ENCODE assay signal across 1 cellular context in the genomic region with DNA sequence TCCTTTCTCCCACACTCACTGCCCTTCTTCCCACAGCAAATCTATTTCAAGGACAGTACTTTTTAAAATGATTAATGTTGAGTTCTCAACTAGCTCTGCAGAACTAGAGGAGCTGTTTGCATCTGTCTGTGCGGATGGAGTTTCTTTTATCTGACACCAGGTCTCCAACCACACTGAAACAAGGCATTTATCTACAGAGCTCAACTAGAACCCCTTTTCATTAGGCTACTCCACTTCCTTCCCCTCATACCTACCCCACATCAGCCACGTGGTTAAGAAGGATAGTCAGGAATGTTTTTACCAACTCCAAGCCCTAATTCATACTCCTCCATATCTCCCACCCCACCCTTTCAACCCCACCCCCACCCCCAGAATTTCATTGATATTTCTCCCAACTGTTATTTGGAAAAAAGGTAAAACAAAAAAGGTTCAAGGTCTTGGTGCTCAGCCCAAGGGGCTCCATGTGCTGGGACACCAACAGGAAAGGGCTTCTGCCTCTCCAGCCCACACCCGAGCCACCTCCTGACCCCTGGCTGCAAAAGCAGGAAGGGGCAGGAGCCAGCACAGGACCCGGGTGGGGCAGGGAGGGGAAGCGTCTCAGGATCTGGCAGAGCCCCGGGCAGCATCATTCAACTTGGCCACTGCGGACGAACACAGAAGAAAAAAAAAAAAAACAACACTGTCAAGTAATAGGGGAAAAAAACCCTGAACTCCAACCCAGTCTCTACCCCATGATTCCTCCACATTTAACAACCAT.
A peak's percentile ranks its signal among the peaks of the same experiment; 100 is the strongest.
TF ChIP-seq lines count a peak whose summit lies in the region.

No MANE protein-coding gene starts in this region.

TF ChIP-seq in K562, 482 proteins besides CTCF, POLR2A, EP300 and RAD21 (continued from another document):
- TF ChIP-seq, protein P1, sequence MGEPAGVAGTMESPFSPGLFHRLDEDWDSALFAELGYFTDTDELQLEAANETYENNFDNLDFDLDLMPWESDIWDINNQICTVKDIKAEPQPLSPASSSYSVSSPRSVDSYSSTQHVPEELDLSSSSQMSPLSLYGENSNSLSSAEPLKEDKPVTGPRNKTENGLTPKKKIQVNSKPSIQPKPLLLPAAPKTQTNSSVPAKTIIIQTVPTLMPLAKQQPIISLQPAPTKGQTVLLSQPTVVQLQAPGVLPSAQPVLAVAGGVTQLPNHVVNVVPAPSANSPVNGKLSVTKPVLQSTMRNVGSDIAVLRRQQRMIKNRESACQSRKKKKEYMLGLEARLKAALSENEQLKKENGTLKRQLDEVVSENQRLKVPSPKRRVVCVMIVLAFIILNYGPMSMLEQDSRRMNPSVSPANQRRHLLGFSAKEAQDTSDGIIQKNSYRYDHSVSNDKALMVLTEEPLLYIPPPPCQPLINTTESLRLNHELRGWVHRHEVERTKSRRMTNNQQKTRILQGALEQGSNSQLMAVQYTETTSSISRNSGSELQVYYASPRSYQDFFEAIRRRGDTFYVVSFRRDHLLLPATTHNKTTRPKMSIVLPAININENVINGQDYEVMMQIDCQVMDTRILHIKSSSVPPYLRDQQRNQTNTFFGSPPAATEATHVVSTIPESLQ (CRISPR knock-in tag; IDR thresholded peaks at IDR 0.05), result 0 out of 2 replicates have a peak, but pooled peaks have one; percentile 21
- no peak for TF ChIP-seq NUFIP1 (IDR thresholded peaks at IDR 0.05; ENCODE audit: partially characterized antibody)
- TF ChIP-seq POLR3A (IDR thresholded peaks at IDR 0.05; ENCODE audit: borderline replicate concordance, extremely low read depth, insufficient read depth, insufficient read length), result no peak
- TF ChIP-seq FOXP1 (CRISPR knock-in tag; IDR thresholded peaks at IDR 0.05), result no peak
- TF ChIP-seq, protein P2, sequence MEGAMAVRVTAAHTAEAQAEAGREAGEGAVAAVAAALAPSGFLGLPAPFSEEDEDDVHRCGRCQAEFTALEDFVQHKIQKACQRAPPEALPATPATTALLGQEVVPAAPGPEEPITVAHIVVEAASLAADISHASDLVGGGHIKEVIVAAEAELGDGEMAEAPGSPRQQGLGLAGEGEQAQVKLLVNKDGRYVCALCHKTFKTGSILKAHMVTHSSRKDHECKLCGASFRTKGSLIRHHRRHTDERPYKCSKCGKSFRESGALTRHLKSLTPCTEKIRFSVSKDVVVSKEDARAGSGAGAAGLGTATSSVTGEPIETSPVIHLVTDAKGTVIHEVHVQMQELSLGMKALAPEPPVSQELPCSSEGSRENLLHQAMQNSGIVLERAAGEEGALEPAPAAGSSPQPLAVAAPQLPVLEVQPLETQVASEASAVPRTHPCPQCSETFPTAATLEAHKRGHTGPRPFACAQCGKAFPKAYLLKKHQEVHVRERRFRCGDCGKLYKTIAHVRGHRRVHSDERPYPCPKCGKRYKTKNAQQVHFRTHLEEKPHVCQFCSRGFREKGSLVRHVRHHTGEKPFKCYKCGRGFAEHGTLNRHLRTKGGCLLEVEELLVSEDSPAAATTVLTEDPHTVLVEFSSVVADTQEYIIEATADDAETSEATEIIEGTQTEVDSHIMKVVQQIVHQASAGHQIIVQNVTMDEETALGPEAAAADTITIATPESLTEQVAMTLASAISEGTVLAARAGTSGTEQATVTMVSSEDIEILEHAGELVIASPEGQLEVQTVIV (CRISPR knock-in tag; IDR thresholded peaks at IDR 0.05; ENCODE audit: borderline replicate concordance), result no peak
- no peak for TF ChIP-seq ASH1L (IDR thresholded peaks at IDR 0.05; ENCODE audit: borderline replicate concordance, low read depth, partially characterized antibody)
- no peak for TF ChIP-seq FOXK2 (conservative IDR thresholded peaks at IDR 0.05 in 1 of 2, IDR thresholded peaks at IDR 0.05 in 1 of 2; ENCODE audit: low read depth in 2 of 2)
- TF ChIP-seq ARNT (IDR thresholded peaks at IDR 0.05), result no peak
- TF ChIP-seq ZC3H8 (IDR thresholded peaks at IDR 0.05), result no peak
- TF ChIP-seq, protein P3, sequence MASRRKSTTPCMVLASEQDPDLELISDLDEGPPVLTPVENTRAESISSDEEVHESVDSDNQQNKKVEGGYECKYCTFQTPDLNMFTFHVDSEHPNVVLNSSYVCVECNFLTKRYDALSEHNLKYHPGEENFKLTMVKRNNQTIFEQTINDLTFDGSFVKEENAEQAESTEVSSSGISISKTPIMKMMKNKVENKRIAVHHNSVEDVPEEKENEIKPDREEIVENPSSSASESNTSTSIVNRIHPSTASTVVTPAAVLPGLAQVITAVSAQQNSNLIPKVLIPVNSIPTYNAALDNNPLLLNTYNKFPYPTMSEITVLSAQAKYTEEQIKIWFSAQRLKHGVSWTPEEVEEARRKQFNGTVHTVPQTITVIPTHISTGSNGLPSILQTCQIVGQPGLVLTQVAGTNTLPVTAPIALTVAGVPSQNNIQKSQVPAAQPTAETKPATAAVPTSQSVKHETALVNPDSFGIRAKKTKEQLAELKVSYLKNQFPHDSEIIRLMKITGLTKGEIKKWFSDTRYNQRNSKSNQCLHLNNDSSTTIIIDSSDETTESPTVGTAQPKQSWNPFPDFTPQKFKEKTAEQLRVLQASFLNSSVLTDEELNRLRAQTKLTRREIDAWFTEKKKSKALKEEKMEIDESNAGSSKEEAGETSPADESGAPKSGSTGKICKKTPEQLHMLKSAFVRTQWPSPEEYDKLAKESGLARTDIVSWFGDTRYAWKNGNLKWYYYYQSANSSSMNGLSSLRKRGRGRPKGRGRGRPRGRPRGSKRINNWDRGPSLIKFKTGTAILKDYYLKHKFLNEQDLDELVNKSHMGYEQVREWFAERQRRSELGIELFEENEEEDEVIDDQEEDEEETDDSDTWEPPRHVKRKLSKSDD (conservative IDR thresholded peaks at IDR 0.05; ENCODE audit: low read length), result no peak
- no peak for TF ChIP-seq PHF20 (IDR thresholded peaks at IDR 0.05; ENCODE audit: partially characterized antibody)
- TF ChIP-seq TCF3 (CRISPR knock-in tag; IDR thresholded peaks at IDR 0.05), result peak; percentile 48
- peak; percentile 14; the same call in 1 of the 2 replicates for TF ChIP-seq POLR2AphosphoS5 (IDR thresholded peaks at IDR 0.05; ENCODE audit: control insufficient read depth, insufficient read depth, low read depth, low read length)
- peak; percentile 22; the same call in 1 of the 2 replicates for TF ChIP-seq ARID1B (IDR thresholded peaks at IDR 0.05)
- TF ChIP-seq CBFA2T3 (IDR thresholded peaks at IDR 0.05), result peak; percentile 56
- TF ChIP-seq, protein P4, sequence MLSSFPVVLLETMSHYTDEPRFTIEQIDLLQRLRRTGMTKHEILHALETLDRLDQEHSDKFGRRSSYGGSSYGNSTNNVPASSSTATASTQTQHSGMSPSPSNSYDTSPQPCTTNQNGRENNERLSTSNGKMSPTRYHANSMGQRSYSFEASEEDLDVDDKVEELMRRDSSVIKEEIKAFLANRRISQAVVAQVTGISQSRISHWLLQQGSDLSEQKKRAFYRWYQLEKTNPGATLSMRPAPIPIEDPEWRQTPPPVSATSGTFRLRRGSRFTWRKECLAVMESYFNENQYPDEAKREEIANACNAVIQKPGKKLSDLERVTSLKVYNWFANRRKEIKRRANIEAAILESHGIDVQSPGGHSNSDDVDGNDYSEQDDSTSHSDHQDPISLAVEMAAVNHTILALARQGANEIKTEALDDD (IDR thresholded peaks at IDR 0.05), result peak; percentile 80
- TF ChIP-seq RBFOX2 (IDR thresholded peaks at IDR 0.05; ENCODE audit: low read depth, low read length), result peak; percentile 43; the same call in 1 of the 2 replicates
- peak; percentile 29; the same call in 1 of the 2 replicates for TF ChIP-seq MYC (IDR thresholded peaks at IDR 0.05; ENCODE audit: low read depth, low read length)
- no peak for TF ChIP-seq MYC (CRISPR knock-in tag; IDR thresholded peaks at IDR 0.05; ENCODE audit: borderline replicate concordance, low read depth)
- no peak for TF ChIP-seq ESRRB (CRISPR knock-in tag; IDR thresholded peaks at IDR 0.05; ENCODE audit: borderline replicate concordance)
- TF ChIP-seq TAF7 (tag; IDR thresholded peaks at IDR 0.05), result no peak
- TF ChIP-seq NCOR1 (IDR thresholded peaks at IDR 0.05), result peak; percentile 26; the same call in 1 of the 2 replicates
- TF ChIP-seq TCF7L2 (IDR thresholded peaks at IDR 0.05; ENCODE audit: low read depth, low read length), result no peak
- TF ChIP-seq SPI1 (IDR thresholded peaks at IDR 0.05; ENCODE audit: borderline replicate concordance, low read depth, low read length), result peak; percentile 51; the same call in 1 of the 2 replicates
- TF ChIP-seq THRAP3 (IDR thresholded peaks at IDR 0.05; ENCODE audit: borderline replicate concordance), result no peak
- no peak for TF ChIP-seq SMARCB1 (IDR thresholded peaks at IDR 0.05; ENCODE audit: insufficient read length, low read depth)
- no peak for TF ChIP-seq HCFC1 (IDR thresholded peaks at IDR 0.05; ENCODE audit: low read depth, low read length)
- TF ChIP-seq ZNF780A (CRISPR knock-in tag; IDR thresholded peaks at IDR 0.05), result no peak
- TF ChIP-seq PYGO2 (tag; IDR thresholded peaks at IDR 0.05), result no peak
- TF ChIP-seq RBM25 (IDR thresholded peaks at IDR 0.05; ENCODE audit: low read depth, low read length, severe bottlenecking), result no peak
- TF ChIP-seq DIDO1 (tag; IDR thresholded peaks at IDR 0.05; ENCODE audit: low read depth), result no peak
- TF ChIP-seq TARDBP (IDR thresholded peaks at IDR 0.05), result no peak
- TF ChIP-seq, protein P5, sequence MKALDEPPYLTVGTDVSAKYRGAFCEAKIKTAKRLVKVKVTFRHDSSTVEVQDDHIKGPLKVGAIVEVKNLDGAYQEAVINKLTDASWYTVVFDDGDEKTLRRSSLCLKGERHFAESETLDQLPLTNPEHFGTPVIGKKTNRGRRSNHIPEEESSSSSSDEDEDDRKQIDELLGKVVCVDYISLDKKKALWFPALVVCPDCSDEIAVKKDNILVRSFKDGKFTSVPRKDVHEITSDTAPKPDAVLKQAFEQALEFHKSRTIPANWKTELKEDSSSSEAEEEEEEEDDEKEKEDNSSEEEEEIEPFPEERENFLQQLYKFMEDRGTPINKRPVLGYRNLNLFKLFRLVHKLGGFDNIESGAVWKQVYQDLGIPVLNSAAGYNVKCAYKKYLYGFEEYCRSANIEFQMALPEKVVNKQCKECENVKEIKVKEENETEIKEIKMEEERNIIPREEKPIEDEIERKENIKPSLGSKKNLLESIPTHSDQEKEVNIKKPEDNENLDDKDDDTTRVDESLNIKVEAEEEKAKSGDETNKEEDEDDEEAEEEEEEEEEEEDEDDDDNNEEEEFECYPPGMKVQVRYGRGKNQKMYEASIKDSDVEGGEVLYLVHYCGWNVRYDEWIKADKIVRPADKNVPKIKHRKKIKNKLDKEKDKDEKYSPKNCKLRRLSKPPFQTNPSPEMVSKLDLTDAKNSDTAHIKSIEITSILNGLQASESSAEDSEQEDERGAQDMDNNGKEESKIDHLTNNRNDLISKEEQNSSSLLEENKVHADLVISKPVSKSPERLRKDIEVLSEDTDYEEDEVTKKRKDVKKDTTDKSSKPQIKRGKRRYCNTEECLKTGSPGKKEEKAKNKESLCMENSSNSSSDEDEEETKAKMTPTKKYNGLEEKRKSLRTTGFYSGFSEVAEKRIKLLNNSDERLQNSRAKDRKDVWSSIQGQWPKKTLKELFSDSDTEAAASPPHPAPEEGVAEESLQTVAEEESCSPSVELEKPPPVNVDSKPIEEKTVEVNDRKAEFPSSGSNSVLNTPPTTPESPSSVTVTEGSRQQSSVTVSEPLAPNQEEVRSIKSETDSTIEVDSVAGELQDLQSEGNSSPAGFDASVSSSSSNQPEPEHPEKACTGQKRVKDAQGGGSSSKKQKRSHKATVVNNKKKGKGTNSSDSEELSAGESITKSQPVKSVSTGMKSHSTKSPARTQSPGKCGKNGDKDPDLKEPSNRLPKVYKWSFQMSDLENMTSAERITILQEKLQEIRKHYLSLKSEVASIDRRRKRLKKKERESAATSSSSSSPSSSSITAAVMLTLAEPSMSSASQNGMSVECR (CRISPR knock-in tag; IDR thresholded peaks at IDR 0.05), result no peak
- TF ChIP-seq ZNF699 (CRISPR knock-in tag; IDR thresholded peaks at IDR 0.05; ENCODE audit: insufficient replicate concordance), result no peak
- TF ChIP-seq MEIS2 (IDR thresholded peaks at IDR 0.05; ENCODE audit: partially characterized antibody), result peak; percentile 7
TF ChIP-seq in K562: peak in this region for 13.
